28 cellular contexts compared by ENCODE assay signal in genomic region chr7:120464104-120464503, GRCh38.
"Had no signal": no experiment of that assay in that cellular context is flagged by ENCODE, and none has a peak within 500 bp of the region (broad histone marks: within the 10 kb centered on the region; RNA-seq: fewer than 3 reads in every experiment).

No MANE protein-coding gene starts in this region.

- H3K36me3 ChIP-seq: colonic mucosa, esophagus muscularis mucosa, esophagus squamous epithelium, gastrocnemius medialis, gastroesophageal sphincter, heart left ventricle, heart right ventricle had no signal

- H3K9me3 ChIP-seq: colonic mucosa, esophagus muscularis mucosa, esophagus squamous epithelium, gastrocnemius medialis, gastroesophageal sphincter, heart left ventricle, heart right ventricle had no signal

- DNase-seq: colonic mucosa; cortex of kidney; dermis blood vessel endothelial cell; dorsolateral prefrontal cortex; effector CD4-positive, alpha-beta T cell; effector CD8-positive, alpha-beta T cell; effector memory CD4-positive, alpha-beta T cell; effector memory CD8-positive, alpha-beta T cell; endodermal cell; erythroblast; esophagus squamous epithelium; foreskin fibroblast; foreskin keratinocyte; foreskin melanocyte; gastrocnemius medialis; glutamatergic neuron; head of caudate nucleus; heart left ventricle; heart right ventricle had no signal

- FAIRE-seq: colon, endometrium, endothelial cell of umbilical vein, frontal cortex had no signal

- H3K27me3 ChIP-seq: colonic mucosa, dorsolateral prefrontal cortex, esophagus muscularis mucosa, esophagus squamous epithelium, foreskin keratinocyte, gastrocnemius medialis, gastroesophageal sphincter, heart left ventricle, heart right ventricle had no signal

- H3K27ac ChIP-seq: colonic mucosa, coronary artery, dorsolateral prefrontal cortex, epithelial cell of prostate, esophagus muscularis mucosa, esophagus squamous epithelium, foreskin keratinocyte, gastrocnemius medialis, gastroesophageal sphincter, heart left ventricle, heart right ventricle had no signal

- ATAC-seq: effector memory CD8-positive, alpha-beta T cell; esophagus mucosa; foreskin keratinocyte; gastrocnemius medialis; gastroesophageal sphincter; heart left ventricle; heart right ventricle had no signal

- H3K4me1 ChIP-seq: colonic mucosa, esophagus muscularis mucosa, esophagus squamous epithelium, foreskin keratinocyte, gastrocnemius medialis, gastroesophageal sphincter, heart left ventricle, heart right ventricle had no signal

- H3K4me3 ChIP-seq: colonic mucosa, coronary artery, dorsolateral prefrontal cortex, esophagus muscularis mucosa, esophagus squamous epithelium, gastrocnemius medialis, gastroesophageal sphincter, heart left ventricle, heart right ventricle had no signal
